9 cellular contexts compared by ENCODE assay signal in the genomic region with DNA sequence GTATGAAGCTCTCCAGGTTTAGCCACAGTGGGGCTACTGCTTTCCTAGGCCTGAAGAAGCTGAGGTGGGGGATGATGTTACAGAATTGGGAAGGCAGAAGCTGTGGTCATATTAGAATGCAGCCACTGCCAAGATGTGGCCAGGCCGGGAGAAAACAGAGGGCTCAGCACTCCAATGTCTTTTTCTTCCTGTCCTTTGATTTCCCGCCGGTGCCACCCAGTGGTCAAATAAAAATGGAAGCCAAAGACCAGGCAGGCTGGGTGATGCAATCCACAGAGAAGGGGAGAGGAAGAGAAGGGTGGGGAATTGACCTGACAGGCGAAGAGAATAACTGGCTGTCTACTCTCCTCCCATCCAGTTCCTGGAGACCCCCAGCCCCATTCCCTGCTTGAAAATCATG.
DNase-seq lines count a peak whose midpoint lies in the region; ATAC-seq, FAIRE-seq and TF ChIP-seq lines count a peak whose summit lies in the region.
"Had no signal": no experiment of that assay in that cellular context is flagged by ENCODE, and none has a peak within 500 bp of the region (broad histone marks: within the 10 kb centered on the region; RNA-seq: fewer than 3 reads in every experiment).

No MANE protein-coding gene starts in this region.

- H3K36me3 ChIP-seq in endothelial cell of umbilical vein (ENCODE audit: control insufficient read depth in 2 of 2, extremely low read depth in 1 of 2, insufficient read depth in 2 of 2, low read length in 2 of 2) (no peaks in the 10 kb centered on the region), small intestine (ENCODE audit: control insufficient read depth in 2 of 2, insufficient read depth in 2 of 2, low read length in 2 of 2) (no peaks in the 10 kb centered on the region), spleen (no peaks in the 10 kb centered on the region)

- H3K9me1 ChIP-seq in endothelial cell of umbilical vein (replicated peaks; ENCODE audit: control insufficient read depth, extremely low read depth, insufficient read depth, low read length): no peaks in the 10 kb centered on the region

- H3K4me3 ChIP-seq in endothelial cell of umbilical vein (replicated peaks in 1 of 3; ENCODE audit: insufficient read depth in 1 of 3, low read depth in 1 of 3, low read length in 3 of 3) (no peak overlapping the region), small intestine (ENCODE audit: low read depth in 1 of 2, low read length in 2 of 2) (no peak overlapping the region), spleen (no peak overlapping the region)
- H3K4me3 ChIP-seq: body of pancreas had no signal

- DNase-seq in A172 (ENCODE audit: low spot score): peak; percentile 46
- DNase-seq in NCI-H1105 treated with DMSO at 0.1 percent for 48 hours (lab: John Stamatoyannopoulos, UW): peak; percentile 15
- peak; percentile 27 for DNase-seq in endothelial cell of umbilical vein (ENCODE audit: low read depth, low spot score)
- DNase-seq in small intestine: peak; percentile 42
- DNase-seq in stimulated activated naive B cell treated with anti-CD40 and anti-IgM and Interleukin-4, amounts not matched to agents 10 μg/mL and 1 μg/mL and 100 μg/mL, for 72 hours: no peak
- DNase-seq in spleen: no peak
- no peak for DNase-seq in NCI-H1436 (lab: John Stamatoyannopoulos, UW)

- CTCF ChIA-PET in endothelial cell of umbilical vein (lab: Charles Lee): interaction anchor here (0.7 to 1.6 kb wide), 2 partner anchors 22 to 218 kb away, joined by 4 read pairs; no protein-coding TSS in a partner anchor

- no peaks in the 10 kb centered on the region for H3K4me1 ChIP-seq in endothelial cell of umbilical vein (ENCODE audit: control insufficient read depth, extremely low read depth, insufficient read depth, low read length)
- H3K4me1 ChIP-seq in small intestine (ENCODE audit: control insufficient read depth in 2 of 2, insufficient read depth in 1 of 2, low read depth in 1 of 2, low read length in 1 of 2): no peaks in the 10 kb centered on the region
- no peaks in the 10 kb centered on the region for H3K4me1 ChIP-seq in spleen
- H3K4me1 ChIP-seq: body of pancreas had no signal

- H3K4me2 ChIP-seq in endothelial cell of umbilical vein (ENCODE audit: insufficient read depth, low read length): no peak overlapping the region

- H2AFZ ChIP-seq in endothelial cell of umbilical vein (ENCODE audit: low read depth, low read length): no peak overlapping the region

- H3K27ac Mint-ChIP-seq in stimulated activated naive B cell treated with anti-CD40 and anti-IgM and Interleukin-4, amounts not matched to agents 10 μg/mL and 1 μg/mL and 100 μg/mL, for 72 hours: no peak overlapping the region

- H3K9me3 Mint-ChIP-seq in stimulated activated naive B cell treated with anti-CD40 and anti-IgM and Interleukin-4, amounts not matched to agents 10 μg/mL and 1 μg/mL and 100 μg/mL, for 72 hours: no peaks in the 10 kb centered on the region

- peak; percentile 81 for FAIRE-seq in endothelial cell of umbilical vein (lab: Jason Lieb, UNC)
- no peak for FAIRE-seq in small intestine (lab: Jason Lieb, UNC)

- no peak overlapping the region for H3K4me3 Mint-ChIP-seq in stimulated activated naive B cell treated with anti-CD40 and anti-IgM and Interleukin-4, amounts not matched to agents 10 μg/mL and 1 μg/mL and 100 μg/mL, for 72 hours

- WGBS in small intestine, 3 donors: 10 to 21% (median 19%) methylated on average over 4 of the region's 4 CpGs
- 17 to 21% (median 19%) methylated on average over 4 of the region's 4 CpGs for WGBS in spleen, 5 donors

- H4K20me1 ChIP-seq in endothelial cell of umbilical vein (replicated peaks; ENCODE audit: control insufficient read depth, extremely low read depth, insufficient read depth, low read length): no peaks in the 10 kb centered on the region

- ATAC-seq in stimulated activated naive B cell treated with anti-CD40 and anti-IgM and Interleukin-4, amounts not matched to agents 10 μg/mL and 1 μg/mL and 100 μg/mL, for 72 hours (replicated peaks): no peak
- ATAC-seq: body of pancreas had no signal

- BruUV-seq in endothelial cell of umbilical vein (replicated peaks; lab: Mats Ljungman, UMichigan): no TSS peak

- H3K27me3 ChIP-seq in endothelial cell of umbilical vein (ENCODE audit: control insufficient read depth in 2 of 2, insufficient read depth in 2 of 2, low read length in 2 of 2) (peaks cover 0 to 9% of the 10 kb centered on the region in 2 experiments), small intestine (ENCODE audit: control insufficient read depth in 2 of 2, insufficient read depth in 2 of 2, low read length in 2 of 2) (peaks cover 0 to 2% of the 10 kb centered on the region in 2 donors), spleen (replicated peaks in 1 of 7) (peaks cover 0 to 16% (median 0%) of the 10 kb centered on the region in 7 donors)
- H3K27me3 ChIP-seq: body of pancreas had no signal

- H3K79me2 ChIP-seq in endothelial cell of umbilical vein (ENCODE audit: control insufficient read depth, insufficient read depth, low read length): no peaks in the 10 kb centered on the region

- H3K27ac ChIP-seq in endothelial cell of umbilical vein (ENCODE audit: insufficient read depth, low read depth, low read length): no peak overlapping the region
- no peak overlapping the region for H3K27ac ChIP-seq in small intestine (ENCODE audit: low read depth in 1 of 2, low read length in 1 of 2)
- no peak overlapping the region for H3K27ac ChIP-seq in spleen
- H3K27ac ChIP-seq: body of pancreas had no signal

- H3K9ac ChIP-seq in endothelial cell of umbilical vein (replicated peaks; ENCODE audit: extremely low read depth, insufficient read depth, low read length): no peak overlapping the region

- H3K9me3 ChIP-seq in endothelial cell of umbilical vein (replicated peaks; ENCODE audit: control insufficient read depth, insufficient read depth, low read length) (no peaks in the 10 kb centered on the region), small intestine (ENCODE audit: control insufficient read depth, low read depth) (no peaks in the 10 kb centered on the region), spleen (no peaks in the 10 kb centered on the region)
- H3K9me3 ChIP-seq: body of pancreas had no signal

- peaks cover 15 to 35% of the 10 kb centered on the region in 2 donors for H3K27me3 Mint-ChIP-seq in stimulated activated naive B cell treated with anti-CD40 and anti-IgM and Interleukin-4, amounts not matched to agents 10 μg/mL and 1 μg/mL and 100 μg/mL, for 72 hours

- no peaks in the 10 kb centered on the region for H3K4me1 Mint-ChIP-seq in stimulated activated naive B cell treated with anti-CD40 and anti-IgM and Interleukin-4, amounts not matched to agents 10 μg/mL and 1 μg/mL and 100 μg/mL, for 72 hours

- TF ChIP-seq POLR2A in endothelial cell of umbilical vein (IDR thresholded peaks at IDR 0.05; ENCODE audit: low read depth, low read length) (no peak), spleen (IDR thresholded peaks at IDR 0.05) (no peak)

- dilution Hi-C loops in endothelial cell of umbilical vein (cut with MboI; ENCODE audit: extremely low pct_ligation_motif_present, low sequenced_read_pairs): no loop called here

- peak; percentile 40 for TF ChIP-seq CTCF in GM12872 (IDR thresholded peaks at IDR 0.05; ENCODE audit: insufficient read depth, low read depth, low read length)
- peak in 1 of 2 donors; percentile 16 for TF ChIP-seq CTCF in endothelial cell of umbilical vein (IDR thresholded peaks at IDR 0.05; ENCODE audit: extremely low read depth in 1 of 2, insufficient read depth in 1 of 2, low read depth in 1 of 2, low read length in 2 of 2)
- no peak for TF ChIP-seq CTCF in spleen (IDR thresholded peaks at IDR 0.05 in 8 of 11, conservative IDR thresholded peaks at IDR 0.05 in 3 of 11)

- intact Hi-C loops in endothelial cell of umbilical vein (cut with micrococcal nuclease) (loop anchor here (5.0 kb wide), 1 partner anchor 60 kb away; no protein-coding TSS in a partner anchor), spleen (cut with DNase I; ENCODE audit: low total_unique reads) (no loop called here)

- POLR2A ChIA-PET in endothelial cell of umbilical vein (lab: Charles Lee): no interaction called here

- no peaks in the 10 kb centered on the region for H3K36me3 Mint-ChIP-seq in stimulated activated naive B cell treated with anti-CD40 and anti-IgM and Interleukin-4, amounts not matched to agents 10 μg/mL and 1 μg/mL and 100 μg/mL, for 72 hours

TF ChIP-seq in endothelial cell of umbilical vein, 7 proteins besides CTCF, POLR2A, EP300 and RAD21:
- TF ChIP-seq MYC (IDR thresholded peaks at IDR 0.05; ENCODE audit: low read depth, low read length): no peak
- TF ChIP-seq, protein P1, sequence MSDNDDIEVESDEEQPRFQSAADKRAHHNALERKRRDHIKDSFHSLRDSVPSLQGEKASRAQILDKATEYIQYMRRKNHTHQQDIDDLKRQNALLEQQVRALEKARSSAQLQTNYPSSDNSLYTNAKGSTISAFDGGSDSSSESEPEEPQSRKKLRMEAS (IDR thresholded peaks at IDR 0.05; ENCODE audit: insufficient read depth, insufficient read length): no peak
- TF ChIP-seq GATA2 (IDR thresholded peaks at IDR 0.05; ENCODE audit: insufficient read depth, insufficient read length, low read depth, low read length): no peak
- TF ChIP-seq JUN (IDR thresholded peaks at IDR 0.05; ENCODE audit: borderline replicate concordance, insufficient read depth, insufficient read length, low read depth): no peak
- no peak for TF ChIP-seq FOS (IDR thresholded peaks at IDR 0.05; ENCODE audit: borderline replicate concordance, insufficient read depth, low read length)
- TF ChIP-seq EZH2 (IDR thresholded peaks at IDR 0.05; ENCODE audit: borderline replicate concordance, low read depth, low read length, severe bottlenecking): no peak
- TF ChIP-seq POLR2AphosphoS5 (IDR thresholded peaks at IDR 0.05; ENCODE audit: insufficient read depth, low read depth, low read length): no peak

Comparison
In these comparisons a context has a peak if more than half of its experiments do, and no peak if none do; other contexts are left out.
1. DNase-seq: peak in A172 (single experiment), NCI-H1105 treated with DMSO at 0.1 percent for 48 hours (single experiment), endothelial cell of umbilical vein (single experiment) and small intestine (single experiment); none in stimulated activated naive B cell treated with anti-CD40 and anti-IgM and Interleukin-4, amounts not matched to agents 10 μg/mL and 1 μg/mL and 100 μg/mL, for 72 hours (single experiment), spleen (single experiment) and NCI-H1436 (single experiment).